ENCODE assay signal across 9 cellular contexts in the genomic region with DNA sequence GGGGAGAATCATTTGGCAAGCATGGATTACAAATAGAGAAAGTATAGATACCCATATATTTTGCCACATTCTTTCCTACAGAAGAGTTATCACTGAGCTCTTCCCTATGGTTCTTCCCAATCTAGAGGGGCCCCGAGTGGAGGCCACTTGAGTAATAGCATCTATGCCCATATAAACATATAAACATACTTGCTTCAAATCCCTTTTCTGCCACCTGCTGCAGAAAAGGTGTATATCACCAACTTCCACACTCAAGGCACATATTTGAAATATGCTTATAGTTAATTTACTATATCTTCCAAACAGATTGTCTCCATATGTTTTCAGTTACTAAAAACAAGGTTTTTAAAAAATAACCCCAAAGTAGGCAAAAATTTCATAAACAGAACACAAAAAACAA.
DNase-seq lines count a peak whose midpoint lies in the region; ATAC-seq and TF ChIP-seq lines count a peak whose summit lies in the region.
"Had no signal": no experiment of that assay in that cellular context is flagged by ENCODE, and none has a peak within 500 bp of the region (broad histone marks: within the 10 kb centered on the region; RNA-seq: fewer than 3 reads in every experiment).

No MANE protein-coding gene starts in this region.

- H3K4me1 ChIP-seq in BE2C: no peaks in the 10 kb centered on the region

- H3K27me3 ChIP-seq in BE2C: no peaks in the 10 kb centered on the region

- DNase-seq in CD1c-positive myeloid dendritic cell (ENCODE audit: extremely low spot score) (peak; percentile 6), GM10266 (ENCODE audit: extremely low spot score) (peak; percentile 6), fibroblast of peridontal ligament (ENCODE audit: extremely low read depth) (peak; percentile 26), BE2C (no peak)
- no peak for DNase-seq in stimulated activated naive CD4-positive, alpha-beta T cell treated with Interleukin-2 at 50 U/mL for 16 hours (lab: John Stamatoyannopoulos, UW)
- DNase-seq: NCI-H1436 had no signal

- H3K36me3 ChIP-seq in BE2C: no peaks in the 10 kb centered on the region

- no peak overlapping the region for H3K4me3 ChIP-seq in BE2C (ENCODE audit: low read depth, low read length)
- H3K4me3 ChIP-seq: SK-N-MC had no signal

- ATAC-seq in SK-N-SH treated with all-trans-retinoic acid at 6 μM for 48 hours (peak; percentile 56), GM21825 (IDR thresholded peaks at IDR 0.05; ENCODE audit: unreplicated experiment) (no peak)

- H3K9me3 ChIP-seq in BE2C: no peaks in the 10 kb centered on the region

- peak; percentile 22 for TF ChIP-seq CTCF in GM10266 (IDR thresholded peaks at IDR 0.05; ENCODE audit: control insufficient read depth, insufficient read depth, low read depth, missing control alignments)
- TF ChIP-seq CTCF in BE2C (IDR thresholded peaks at IDR 0.05; ENCODE audit: low read depth, low read length): no peak

TF ChIP-seq in SK-N-SH treated with all-trans-retinoic acid at 6 μM for 48 hours, 23 proteins besides CTCF, POLR2A, EP300 and RAD21:
- no peak for TF ChIP-seq RARB (CRISPR knock-in tag; IDR thresholded peaks at IDR 0.05)
- no peak for TF ChIP-seq CSRNP3 (CRISPR knock-in tag; IDR thresholded peaks at IDR 0.05)
- no peak for TF ChIP-seq SNAI2 (CRISPR knock-in tag; IDR thresholded peaks at IDR 0.05)
- TF ChIP-seq ZNF70 (CRISPR knock-in tag; IDR thresholded peaks at IDR 0.05): no peak
- no peak for TF ChIP-seq CREB5 (CRISPR knock-in tag; IDR thresholded peaks at IDR 0.05; ENCODE audit: low read depth)
- TF ChIP-seq, protein P1, sequence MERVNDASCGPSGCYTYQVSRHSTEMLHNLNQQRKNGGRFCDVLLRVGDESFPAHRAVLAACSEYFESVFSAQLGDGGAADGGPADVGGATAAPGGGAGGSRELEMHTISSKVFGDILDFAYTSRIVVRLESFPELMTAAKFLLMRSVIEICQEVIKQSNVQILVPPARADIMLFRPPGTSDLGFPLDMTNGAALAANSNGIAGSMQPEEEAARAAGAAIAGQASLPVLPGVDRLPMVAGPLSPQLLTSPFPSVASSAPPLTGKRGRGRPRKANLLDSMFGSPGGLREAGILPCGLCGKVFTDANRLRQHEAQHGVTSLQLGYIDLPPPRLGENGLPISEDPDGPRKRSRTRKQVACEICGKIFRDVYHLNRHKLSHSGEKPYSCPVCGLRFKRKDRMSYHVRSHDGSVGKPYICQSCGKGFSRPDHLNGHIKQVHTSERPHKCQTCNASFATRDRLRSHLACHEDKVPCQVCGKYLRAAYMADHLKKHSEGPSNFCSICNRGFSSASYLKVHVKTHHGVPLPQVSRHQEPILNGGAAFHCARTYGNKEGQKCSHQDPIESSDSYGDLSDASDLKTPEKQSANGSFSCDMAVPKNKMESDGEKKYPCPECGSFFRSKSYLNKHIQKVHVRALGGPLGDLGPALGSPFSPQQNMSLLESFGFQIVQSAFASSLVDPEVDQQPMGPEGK (CRISPR knock-in tag; IDR thresholded peaks at IDR 0.05; ENCODE audit: borderline replicate concordance): no peak

Comparison
In these comparisons a context has a peak if more than half of its experiments do, and no peak if none do; other contexts are left out.
1. DNase-seq: peak in CD1c-positive myeloid dendritic cell (single experiment), GM10266 (single experiment) and fibroblast of peridontal ligament (single experiment); none in stimulated activated naive CD4-positive, alpha-beta T cell treated with Interleukin-2 at 50 U/mL for 16 hours (single experiment) and BE2C (single experiment).